ENCODE assay signal across 8 cellular contexts in the genomic region with DNA sequence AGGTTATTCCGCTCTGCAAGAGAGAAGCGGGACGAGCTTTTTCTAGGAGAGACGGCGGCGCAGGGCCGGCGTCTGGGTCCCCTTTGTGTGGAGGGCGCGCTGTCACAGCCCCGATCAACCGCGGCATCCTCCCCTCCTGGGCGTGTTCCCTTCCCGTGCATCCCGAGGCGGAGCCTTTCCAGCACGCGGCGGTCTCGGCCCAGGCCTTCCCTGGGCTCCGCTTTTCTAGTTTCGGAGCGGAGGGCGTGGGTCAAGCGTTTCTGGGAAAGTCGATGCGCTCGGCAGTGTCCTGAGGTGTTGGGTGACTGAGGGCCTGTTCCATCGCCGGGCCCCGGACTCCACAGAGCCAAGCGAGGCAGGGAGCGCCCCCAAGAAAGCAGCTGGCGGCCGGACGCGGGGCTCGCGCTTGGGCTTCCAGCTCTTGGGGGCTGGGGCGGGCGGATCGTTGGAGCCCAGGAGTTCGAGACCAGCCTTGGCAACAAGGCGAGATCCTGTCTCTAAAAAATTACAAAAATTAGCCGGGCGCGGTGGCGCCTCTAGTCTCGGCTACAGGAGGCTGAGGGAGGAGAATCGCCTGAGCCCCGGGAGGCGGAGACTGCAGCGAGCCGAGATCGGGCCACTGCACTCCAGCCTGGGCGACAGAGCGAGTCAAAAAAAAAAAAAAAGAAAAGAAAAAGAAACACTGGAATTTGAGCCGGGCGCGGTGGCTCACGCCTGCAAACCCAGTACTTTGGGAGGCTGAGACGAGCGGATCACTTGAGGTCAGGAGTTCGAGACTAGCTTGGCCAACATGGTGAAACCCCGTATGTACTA. TPM values are rescaled to one million over a fixed set of nuclear protein-coding genes. Genes with fewer than 3 reads are reported as not detected.
DNase-seq lines count a peak whose midpoint lies in the region; ATAC-seq and TF ChIP-seq lines count a peak whose summit lies in the region.

No MANE protein-coding gene starts in this region.

- peak; percentile 4 to 49 (median 36) for ATAC-seq in heart left ventricle
- no peak for ATAC-seq in GM21786 (IDR thresholded peaks at IDR 0.05; ENCODE audit: unreplicated experiment)
- no peak for ATAC-seq in GM21423 (IDR thresholded peaks at IDR 0.05; ENCODE audit: unreplicated experiment)

- intact Hi-C loops in activated T-helper 1 cell treated with anti-CD3 and anti-CD28 coated beads, Interleukin-12 subunit alpha, Interleukin-12 subunit beta, Interleukin-2, Interleukin-4 antibody, amounts not matched to agents 30 ng/mL and 10 ng/mL and 1 ng/mL, durations not matched to agents 14 hours and 24 hours and 36 hours (cut with micrococcal nuclease) = loop anchor here (5.0 to 10.0 kb wide), 6 partner anchors 36 to 1209 kb away; a partner anchor contains a TSS
- intact Hi-C loops in heart left ventricle (cut with DNase I) (loop anchor here in 9 of 10 donors (1.0 to 10.0 kb wide), 12 partner anchors 59 to 189 kb away; a partner anchor contains a TSS), sigmoid colon (cut with DNase I) (loop anchor here (2.0 to 5.0 kb wide), 3 partner anchors 78 to 189 kb away; a partner anchor contains a TSS)

- H3K27me3 Mint-ChIP-seq in activated T-helper 1 cell treated with anti-CD3 and anti-CD28 coated beads, Interleukin-12 subunit alpha, Interleukin-12 subunit beta, Interleukin-2, Interleukin-4 antibody, amounts not matched to agents 30 ng/mL and 10 ng/mL and 1 ng/mL, durations not matched to agents 14 hours and 24 hours and 36 hours (ENCODE audit: insufficient read depth) = no peaks in the 10 kb centered on the region

- WGBS in heart left ventricle, 4 donors = 3 to 4% (median 3%) methylated on average over 59 to 66 of the region's 66 CpGs
- 2% methylated on average over 66 of the region's 66 CpGs for WGBS in sigmoid colon, 2 donors

- H3K9me3 ChIP-seq in heart left ventricle (no peaks in the 10 kb centered on the region), sigmoid colon (no peaks in the 10 kb centered on the region)

- H3K36me3 ChIP-seq in heart left ventricle (peaks cover 0 to 22% (median 9%) of the 10 kb centered on the region in 9 donors), sigmoid colon (peaks cover 0 to 21% (median 9%) of the 10 kb centered on the region in 4 donors)

- H3K4me3 Mint-ChIP-seq in activated T-helper 1 cell treated with anti-CD3 and anti-CD28 coated beads, Interleukin-12 subunit alpha, Interleukin-12 subunit beta, Interleukin-2, Interleukin-4 antibody, amounts not matched to agents 30 ng/mL and 10 ng/mL and 1 ng/mL, durations not matched to agents 14 hours and 24 hours and 36 hours = peak overlapping the region; percentile 91

- H3K4me3 ChIP-seq in AG09309 (ENCODE audit: control insufficient read depth, low read depth, low read length) (peak overlapping the region; percentile 74), HFF-Myc (replicated peaks; ENCODE audit: low read depth, low read length) (peak overlapping the region; percentile 75), heart left ventricle (peak overlapping the region; percentile 22 to 96 (median 72)), sigmoid colon (peak overlapping the region; percentile 75 to 92 (median 86))

- H3K4me1 ChIP-seq in heart left ventricle (peaks cover 5 to 52% (median 39%) of the 10 kb centered on the region in 12 donors), sigmoid colon (peaks cover 0 to 52% (median 43%) of the 10 kb centered on the region in 4 donors)

- no peak for TF ChIP-seq EP300 in sigmoid colon (IDR thresholded peaks at IDR 0.05)

- H3K27me3 ChIP-seq in heart left ventricle (no peaks in the 10 kb centered on the region), sigmoid colon (no peaks in the 10 kb centered on the region)

- H3K27ac Mint-ChIP-seq in activated T-helper 1 cell treated with anti-CD3 and anti-CD28 coated beads, Interleukin-12 subunit alpha, Interleukin-12 subunit beta, Interleukin-2, Interleukin-4 antibody, amounts not matched to agents 30 ng/mL and 10 ng/mL and 1 ng/mL, durations not matched to agents 14 hours and 24 hours and 36 hours = peak overlapping the region; percentile 100

- peaks cover 36% of the 10 kb centered on the region for H3K4me1 Mint-ChIP-seq in activated T-helper 1 cell treated with anti-CD3 and anti-CD28 coated beads, Interleukin-12 subunit alpha, Interleukin-12 subunit beta, Interleukin-2, Interleukin-4 antibody, amounts not matched to agents 30 ng/mL and 10 ng/mL and 1 ng/mL, durations not matched to agents 14 hours and 24 hours and 36 hours (ENCODE audit: low read depth)

- peak overlapping the region; percentile 58 to 92 (median 82) for H3K27ac ChIP-seq in heart left ventricle
- H3K27ac ChIP-seq in sigmoid colon = peak overlapping the region; percentile 84 to 93 (median 87)

- TF ChIP-seq CTCF in AG09309 (IDR thresholded peaks at IDR 0.05; ENCODE audit: control insufficient read depth, insufficient read depth, low read depth, low read length, missing control alignments) (no peak), HFF-Myc (IDR thresholded peaks at IDR 0.05; ENCODE audit: low read depth, low read length, missing control alignments) (no peak), heart left ventricle (IDR thresholded peaks at IDR 0.05) (no peak), sigmoid colon (IDR thresholded peaks at IDR 0.05) (no peak)

- peaks cover 12% of the 10 kb centered on the region for H3K36me3 Mint-ChIP-seq in activated T-helper 1 cell treated with anti-CD3 and anti-CD28 coated beads, Interleukin-12 subunit alpha, Interleukin-12 subunit beta, Interleukin-2, Interleukin-4 antibody, amounts not matched to agents 30 ng/mL and 10 ng/mL and 1 ng/mL, durations not matched to agents 14 hours and 24 hours and 36 hours (ENCODE audit: low read depth)

- TF ChIP-seq POLR2A in heart left ventricle (IDR thresholded peaks at IDR 0.05) (no peak), sigmoid colon (IDR thresholded peaks at IDR 0.05) (no peak)

- DNase-seq in AG09309 (ENCODE audit: low read depth) = no peak
- peak; percentile 17 for DNase-seq in HFF-Myc (ENCODE audit: extremely low read depth, low read depth)
- DNase-seq in activated T-helper 1 cell treated with anti-CD3 and anti-CD28 coated beads, Interleukin-12 subunit alpha, Interleukin-12 subunit beta, Interleukin-2, Interleukin-4 antibody, amounts not matched to agents 30 ng/mL and 10 ng/mL and 1 ng/mL, durations not matched to agents 14 hours and 24 hours and 36 hours (ENCODE audit: low spot score) = no peak
- DNase-seq in heart left ventricle = no peak
- DNase-seq in sigmoid colon = no peak
- DNase-seq in NCI-H1694 treated with DMSO at 0.1 percent for 48 hours (lab: John Stamatoyannopoulos, UW) = no peak

- peaks cover 3% of the 10 kb centered on the region for H3K9me3 Mint-ChIP-seq in activated T-helper 1 cell treated with anti-CD3 and anti-CD28 coated beads, Interleukin-12 subunit alpha, Interleukin-12 subunit beta, Interleukin-2, Interleukin-4 antibody, amounts not matched to agents 30 ng/mL and 10 ng/mL and 1 ng/mL, durations not matched to agents 14 hours and 24 hours and 36 hours

RNA-seq across cellular contexts. Expression of a gene that starts 0.8 kb away (rescaled TPM):
- 8.8 and 9.5 TPM in 2 replicates for total RNA-seq in activated T-helper 1 cell treated with anti-CD3 and anti-CD28 coated beads, Interleukin-12 subunit alpha, Interleukin-12 subunit beta, Interleukin-2, Interleukin-4 antibody, amounts not matched to agents 30 ng/mL and 10 ng/mL and 1 ng/mL, durations not matched to agents 14 hours and 24 hours and 36 hours
- 10 to 100 TPM in 1 of 9 donors, 1 to 10 TPM in 8; 6.0 to 10.1 (median 8.0) TPM for total RNA-seq in heart left ventricle
- 10 to 100 TPM in 1 of 2 donors, 1 to 10 TPM in 1; 4.8 to 10.2 TPM for polyA plus RNA-seq in heart left ventricle
- 10 to 100 TPM in 3 of 4 donors, 1 to 10 TPM in 1; 9.2 to 36.8 (median 16.8) TPM for total RNA-seq in sigmoid colon
- 10 to 100 TPM in 1 of 3 donors, 1 to 10 TPM in 2; 3.7 to 10.2 (median 4.8) TPM for polyA plus RNA-seq in sigmoid colon

RNA-seq across cellular contexts. Expression of a gene that starts 1.1 kb away (rescaled TPM):
- total RNA-seq in activated T-helper 1 cell treated with anti-CD3 and anti-CD28 coated beads, Interleukin-12 subunit alpha, Interleukin-12 subunit beta, Interleukin-2, Interleukin-4 antibody, amounts not matched to agents 30 ng/mL and 10 ng/mL and 1 ng/mL, durations not matched to agents 14 hours and 24 hours and 36 hours = 38.6 and 38.7 TPM in 2 replicates
- 10 to 100 TPM in 6 of 9 donors, 1 to 10 TPM in 3; 7.5 to 16.9 (median 10.7) TPM for total RNA-seq in heart left ventricle
- polyA plus RNA-seq in heart left ventricle = 1 to 10 TPM; 6.2 to 7.9 TPM
- total RNA-seq in sigmoid colon = 10 to 100 TPM in 1 of 4 donors, 1 to 10 TPM in 3; 6.4 to 24.6 (median 8.0) TPM
- polyA plus RNA-seq in sigmoid colon = 10 to 100 TPM in 1 of 3 donors, 1 to 10 TPM in 2; 2.4 to 13.5 (median 2.5) TPM

Comparison
In these comparisons a context has a peak if more than half of its experiments do, and no peak if none do; other contexts are left out.
1. ATAC-seq: peak in heart left ventricle (4 of 4); none in GM21786 (single experiment) and GM21423 (single experiment).
2. Peak in every context shown above with its lines, with median percentiles within 50 percentile points of each other: H3K4me3 ChIP-seq.